Comparison of ENCODE assay signal across 8 cellular contexts in the genomic region with DNA sequence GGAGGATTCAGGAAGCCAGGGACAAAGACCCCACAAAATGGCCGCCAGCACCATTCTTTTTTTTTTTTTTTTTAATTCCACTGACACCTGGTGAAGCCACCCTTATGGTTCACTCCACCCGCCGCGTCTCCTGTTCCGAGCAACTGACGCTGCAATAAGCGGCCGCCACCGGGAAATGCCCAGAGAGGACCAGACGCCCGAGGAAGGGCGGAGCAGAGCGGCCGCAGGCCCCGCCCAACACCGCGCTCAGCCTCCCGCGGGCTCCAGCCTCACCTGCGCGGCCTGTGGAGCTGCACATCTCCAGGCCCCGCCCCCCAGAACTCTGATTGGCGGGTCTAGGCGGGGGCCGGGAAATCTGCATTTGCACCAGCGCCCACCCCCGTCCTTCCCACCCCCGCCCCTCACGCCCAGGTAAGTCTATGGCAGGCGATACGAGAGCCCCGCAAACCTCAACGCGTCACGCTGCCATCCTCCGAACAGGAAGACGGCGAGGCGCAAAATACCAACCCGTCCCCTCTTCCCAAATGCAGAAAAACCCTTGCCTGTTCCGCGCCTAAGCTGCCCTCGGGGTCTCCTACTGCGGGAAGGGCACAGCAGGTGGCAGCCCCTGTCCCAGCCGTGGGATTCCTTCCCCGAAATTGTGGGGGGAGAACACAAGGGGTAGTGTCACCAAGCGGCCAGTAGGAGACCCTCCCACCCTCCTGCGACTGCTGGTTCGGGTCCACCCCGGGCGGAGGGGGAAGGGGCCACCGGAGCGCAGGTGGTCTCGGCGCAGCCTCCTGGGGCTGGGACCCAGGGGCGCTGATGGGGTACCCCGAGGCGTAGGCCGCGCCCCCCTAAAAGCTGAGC. TPM values are rescaled to one million over a fixed set of nuclear protein-coding genes. Genes with fewer than 3 reads are reported as not detected.
DNase-seq lines count a peak whose midpoint lies in the region; ATAC-seq lines count a peak whose summit lies in the region.

No MANE protein-coding gene starts in this region.

- H3K4me1 ChIP-seq in esophagus (ENCODE audit: control insufficient read depth in 2 of 2, insufficient read depth in 2 of 2, low read length in 1 of 2) (no peaks in the 10 kb centered on the region), mononuclear cell (ENCODE audit: insufficient read depth, low read length) (peaks cover 6% of the 10 kb centered on the region)

- DNase-seq in activated naive CD4-positive, alpha-beta T cell treated with Interleukin-2 at 50 U/mL for 16 hours, result peak; percentile 43
- no peak for DNase-seq in activated naive CD4-positive, alpha-beta T cell (lab: John Stamatoyannopoulos, UW)
- peak; percentile 91 for DNase-seq in NCI-H2196 (lab: John Stamatoyannopoulos, UW; ENCODE audit: unreplicated experiment)
- peak; percentile 41 for DNase-seq in activated CD8-positive, alpha-beta memory T cell treated with anti-CD3 and anti-CD28 coated beads, Interleukin-2, amount 50 U/mL, for 4 hours
- peak; percentile 1 to 12 for DNase-seq in stimulated activated CD8-positive, alpha-beta memory T cell treated with anti-CD3 and anti-CD28 coated beads, Interleukin-4, amount 100 ng/mL, for 4 hours (ENCODE audit: low read depth in 2 of 2, low spot score in 1 of 2)

- H3K9me3 ChIP-seq in esophagus (ENCODE audit: control insufficient read depth in 2 of 2, insufficient read depth in 1 of 2, low read depth in 1 of 2, low read length in 1 of 2), result no peaks in the 10 kb centered on the region
- H3K9me3 ChIP-seq in mononuclear cell (ENCODE audit: low read depth, low read length), result no peaks in the 10 kb centered on the region

- ATAC-seq in HG03442 (IDR thresholded peaks at IDR 0.05; ENCODE audit: unreplicated experiment), result no peak

- peak overlapping the region; percentile 89 for H3K27ac ChIP-seq in esophagus (ENCODE audit: low read depth in 2 of 2, low read length in 1 of 2)

- H3K4me3 ChIP-seq in esophagus (ENCODE audit: low read depth in 1 of 2, low read length in 2 of 2) (peak overlapping the region; percentile 69 to 75), mononuclear cell (ENCODE audit: low read length) (peak overlapping the region; percentile 25)

- 1% methylated on average over 59 to 60 of the region's 60 CpGs for WGBS in esophagus, 2 donors

- no peaks in the 10 kb centered on the region for H3K36me3 ChIP-seq in esophagus (ENCODE audit: control insufficient read depth in 2 of 2, insufficient read depth in 2 of 2, low read length in 1 of 2)

- H3K27me3 ChIP-seq in esophagus (ENCODE audit: control insufficient read depth in 1 of 2, insufficient read depth in 2 of 2, low read length in 2 of 2), result no peaks in the 10 kb centered on the region
- peaks cover 11% of the 10 kb centered on the region for H3K27me3 ChIP-seq in mononuclear cell (ENCODE audit: insufficient read depth, low read length)

RNA-seq across cellular contexts. Expression of a gene that starts 0.9 kb away (rescaled TPM):
- 1 to 10 TPM; 5.0 to 7.5 TPM for polyA plus RNA-seq in esophagus
- 2.3 TPM for total RNA-seq in mononuclear cell

RNA-seq across cellular contexts. Expression of a gene that starts 35.1 kb away (rescaled TPM):
- polyA plus RNA-seq in esophagus, result under 1 TPM; 0.08 to 0.14 TPM
- not detected for total RNA-seq in mononuclear cell

Comparison
In these comparisons a context has a peak if more than half of its experiments do, and no peak if none do; other contexts are left out.
1. DNase-seq: peak in activated naive CD4-positive, alpha-beta T cell treated with Interleukin-2 at 50 U/mL for 16 hours (single experiment), NCI-H2196 (single experiment), activated CD8-positive, alpha-beta memory T cell treated with anti-CD3 and anti-CD28 coated beads, Interleukin-2, amount 50 U/mL, for 4 hours (single experiment) and stimulated activated CD8-positive, alpha-beta memory T cell treated with anti-CD3 and anti-CD28 coated beads, Interleukin-4, amount 100 ng/mL, for 4 hours (2 of 2); none in activated naive CD4-positive, alpha-beta T cell (0 of 4).